29 cellular contexts compared by ENCODE assay signal in genomic region chr10:63209703-63210102, GRCh38.
A peak's percentile ranks its signal among the peaks of the same experiment; 100 is the strongest.
DNase-seq lines count a peak whose midpoint lies in the region; ATAC-seq and TF ChIP-seq lines count a peak whose summit lies in the region.
"Had no signal": no experiment of that assay in that cellular context is flagged by ENCODE, and none has a peak within 500 bp of the region (broad histone marks: within the 10 kb centered on the region; RNA-seq: fewer than 3 reads in every experiment).

No MANE protein-coding gene starts in this region.

- H3K4me3 ChIP-seq in HUES48 (ENCODE audit: low read depth, low read length): no peak overlapping the region; the same call in 1 of the 2 replicates
- H3K4me3 ChIP-seq: BLaER1 treated with 17β-estradiol and CSF1 and Interleukin-3, amounts not matched to agents 10 nM and 100 nM; esophagus muscularis mucosa; gastroesophageal sphincter; left lung; ovary; PC-9 had no signal

- H3K27ac Mint-ChIP-seq in chondrocyte (ENCODE audit: unreplicated experiment): peak overlapping the region; percentile 69
- H3K27ac Mint-ChIP-seq in nephron: peak overlapping the region in 2 of 3 experiments; percentile 5 to 66
- H3K27ac Mint-ChIP-seq: activated CD4-positive, alpha-beta T cell treated with anti-CD3 and anti-CD28 coated beads, Interleukin-2, amount 10 ng/mL, durations not matched to agents 7 days and 5 days; activated naive CD4-positive, alpha-beta T cell treated with anti-CD3 and anti-CD28 coated beads for 36 hours; activated T-cell treated with anti-CD3 and anti-CD28 coated beads, Interleukin-2, amount 50 U/mL, for 72 hours; type B pancreatic cell had no signal

- H3K4me1 Mint-ChIP-seq in chondrocyte (ENCODE audit: low read depth) (peaks cover 63% of the 10 kb centered on the region), nephron (peaks cover 53% of the 10 kb centered on the region)

- peaks cover 97% of the 10 kb centered on the region for H3K36me3 ChIP-seq in HUES48 (ENCODE audit: control insufficient read depth, insufficient read depth, low read length)
- H3K36me3 ChIP-seq: ovary had no signal

- no peak for ATAC-seq in GM21447 (IDR thresholded peaks at IDR 0.05; ENCODE audit: unreplicated experiment)
- ATAC-seq: gastroesophageal sphincter, left lung had no signal

- H3K9me3 ChIP-seq in HUES48 (ENCODE audit: control insufficient read depth, insufficient read depth, low read length): no peaks in the 10 kb centered on the region
- H3K9me3 ChIP-seq: esophagus muscularis mucosa, gastroesophageal sphincter, left lung, ovary had no signal

- H3K4me3 Mint-ChIP-seq in chondrocyte (ENCODE audit: unreplicated experiment) (no peak overlapping the region), nephron (no peak overlapping the region)
- H3K4me3 Mint-ChIP-seq: activated CD4-positive, alpha-beta T cell treated with anti-CD3 and anti-CD28 coated beads, Interleukin-2, amount 10 ng/mL, durations not matched to agents 7 days and 5 days; activated naive CD4-positive, alpha-beta T cell treated with anti-CD3 and anti-CD28 coated beads for 36 hours; activated T-cell treated with anti-CD3 and anti-CD28 coated beads, Interleukin-2, amount 50 U/mL, for 72 hours; naive B cell; type B pancreatic cell had no signal

- H3K9ac ChIP-seq in HUES48 (ENCODE audit: low read depth, low read length): no peak overlapping the region
- H3K9ac ChIP-seq: BLaER1 treated with 17β-estradiol and CSF1 and Interleukin-3, amounts not matched to agents 10 nM and 100 nM had no signal

- peak overlapping the region; percentile 31 for H3K27ac ChIP-seq in HUES48 (ENCODE audit: low read depth, low read length)
- H3K27ac ChIP-seq: BLaER1 treated with 17β-estradiol and CSF1 and Interleukin-3, amounts not matched to agents 10 nM and 100 nM; esophagus muscularis mucosa; gastroesophageal sphincter; left lung; ovary; PC-9; WERI-Rb-1 had no signal

- peaks cover 63% of the 10 kb centered on the region for H3K4me1 ChIP-seq in HUES48 (ENCODE audit: control insufficient read depth, insufficient read depth, low read length)

- H3K36me3 Mint-ChIP-seq in chondrocyte (ENCODE audit: low read depth) (peaks cover 32% of the 10 kb centered on the region), nephron (ENCODE audit: low read depth) (peaks cover 73% of the 10 kb centered on the region)

- H3K27me3 Mint-ChIP-seq in chondrocyte (ENCODE audit: low read depth): no peaks in the 10 kb centered on the region
- no peaks in the 10 kb centered on the region for H3K27me3 Mint-ChIP-seq in nephron (ENCODE audit: low read depth)
- H3K27me3 Mint-ChIP-seq: activated CD4-positive, alpha-beta T cell treated with anti-CD3 and anti-CD28 coated beads, Interleukin-2, amount 10 ng/mL, durations not matched to agents 7 days and 5 days; naive B cell; type B pancreatic cell had no signal

- peak; percentile 43 for DNase-seq in EH (ENCODE audit: low read depth)
- no peak for DNase-seq in chondrocyte (ENCODE audit: low spot score)
- no peak for DNase-seq in NCI-H1105 (lab: John Stamatoyannopoulos, UW)
- DNase-seq in stimulated activated CD8-positive, alpha-beta memory T cell treated with anti-CD3 and anti-CD28 coated beads, Interleukin-4, amount 100 ng/mL, for 48 hours: no peak
- DNase-seq in iPS-NIHi7 (ENCODE audit: extremely low spot score): no peak
- DNase-seq: activated CD4-positive, alpha-beta T cell treated with anti-CD3 and anti-CD28 coated beads, Interleukin-2, amount 10 ng/mL, durations not matched to agents 7 days and 5 days; activated naive CD4-positive, alpha-beta T cell treated with anti-CD3 and anti-CD28 coated beads for 36 hours; activated T-cell treated with anti-CD3 and anti-CD28 coated beads, Interleukin-2, amount 50 U/mL, for 72 hours; amniotic stem cell; cortex of kidney; GDM1; hypothalamus; Kasumi-1; left lung; naive B cell; NCI-H2171; ovary; PC-9; retina; SHP77; stimulated activated CD4-positive, alpha-beta T cell treated with anti-CD3 and anti-CD28 coated beads, Interleukin-2, amount 100 ng/mL, for 24 hours; WERI-Rb-1 had no signal

- H3K9me3 Mint-ChIP-seq in chondrocyte (ENCODE audit: low read depth): no peaks in the 10 kb centered on the region
- no peaks in the 10 kb centered on the region for H3K9me3 Mint-ChIP-seq in nephron
- H3K9me3 Mint-ChIP-seq: activated naive CD4-positive, alpha-beta T cell treated with anti-CD3 and anti-CD28 coated beads for 36 hours; activated T-cell treated with anti-CD3 and anti-CD28 coated beads, Interleukin-2, amount 50 U/mL, for 72 hours; type B pancreatic cell had no signal

- no peaks in the 10 kb centered on the region for H3K27me3 ChIP-seq in HUES48 (ENCODE audit: control insufficient read depth, insufficient read depth, low read length)
- H3K27me3 ChIP-seq: BLaER1 treated with 17β-estradiol and CSF1 and Interleukin-3, amounts not matched to agents 10 nM and 100 nM; esophagus muscularis mucosa; gastroesophageal sphincter; left lung; ovary had no signal

- TF ChIP-seq CTCF in chondrocyte (IDR thresholded peaks at IDR 0.05) (no peak), nephron (IDR thresholded peaks at IDR 0.05; ENCODE audit: unreplicated experiment in 3 of 3) (no peak)
